ENCODE assay signal across 8 cellular contexts in the genomic region with DNA sequence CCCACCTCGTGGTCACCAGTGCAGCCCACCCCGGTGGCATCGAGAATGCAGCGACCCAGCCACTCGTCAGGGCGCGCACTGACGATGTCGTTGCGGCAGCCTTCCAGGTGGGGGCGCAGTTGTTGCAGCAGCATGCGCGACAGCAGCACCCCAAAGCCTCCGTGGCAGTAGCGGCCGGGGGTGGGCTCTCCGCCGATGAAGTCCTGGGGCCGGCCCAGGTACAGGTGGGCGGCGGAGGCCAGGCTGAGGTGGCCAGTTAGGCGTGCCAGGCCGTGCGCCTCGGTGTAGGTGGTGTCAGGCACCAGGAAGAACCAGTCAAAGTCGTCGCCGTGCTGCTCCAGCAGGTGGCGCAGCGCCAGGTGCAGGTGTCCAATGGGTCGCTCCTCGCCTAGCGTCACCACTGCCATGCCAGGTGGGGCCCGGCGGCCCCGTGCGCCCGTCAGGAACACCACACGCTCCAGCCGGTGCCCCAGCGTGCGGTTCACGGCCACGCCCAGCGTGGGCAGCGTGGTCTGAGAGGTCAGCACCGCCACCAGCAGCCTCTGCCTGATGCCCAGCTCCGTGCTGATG. TPM values are rescaled to one million over a fixed set of nuclear protein-coding genes. Genes with fewer than 3 reads are reported as not detected.
A peak's percentile ranks its signal among the peaks of the same experiment; 100 is the strongest.
DNase-seq lines count a peak whose midpoint lies in the region; ATAC-seq and TF ChIP-seq lines count a peak whose summit lies in the region.

No MANE protein-coding gene starts in this region.

- peak; percentile 42 for ATAC-seq in GM21360 (IDR thresholded peaks at IDR 0.05; ENCODE audit: unreplicated experiment)
- ATAC-seq in esophagus mucosa, result peak; percentile 38

- peak overlapping the region; percentile 44 for H3K9ac ChIP-seq in NT2/D1 (ENCODE audit: insufficient read length, low read depth)

- no peaks in the 10 kb centered on the region for H3K9me3 ChIP-seq in NT2/D1 (ENCODE audit: insufficient read depth, low read length)

- H3K4me3 ChIP-seq in NT2/D1 (ENCODE audit: insufficient read length, low read depth), result no peak overlapping the region

- H3K27me3 ChIP-seq in NT2/D1 (ENCODE audit: insufficient read depth, insufficient read length), result peaks cover 29% of the 10 kb centered on the region

- H3K36me3 ChIP-seq in NT2/D1 (ENCODE audit: insufficient read depth, insufficient read length, low read length), result peaks cover 29% of the 10 kb centered on the region

- DNase-seq in COR-L47 (lab: John Stamatoyannopoulos, UW) (peak; percentile 87), HT-29 (ENCODE audit: low spot score) (peak; percentile 96), NT2/D1 (ENCODE audit: low read depth, low spot score) (peak; percentile 71), activated T-cell treated with anti-CD3 and anti-CD28 coated beads for 4 hours (peak; percentile 82)

- TF ChIP-seq CTCF in nephron (IDR thresholded peaks at IDR 0.05; ENCODE audit: unreplicated experiment in 3 of 3), result peak; percentile 99 to 100 (median 100)

- peaks cover 13% of the 10 kb centered on the region for H3K27me3 Mint-ChIP-seq in nephron (ENCODE audit: low read depth)
- H3K27me3 Mint-ChIP-seq in stimulated activated naive CD8-positive, alpha-beta T cell treated with anti-CD3 and anti-CD28 coated beads, Interleukin-15, Interleukin-2, amounts not matched to agents 100 ng/mL and 50 ng/mL, for 24 hours, result peaks cover 18% of the 10 kb centered on the region

- peaks cover 32% of the 10 kb centered on the region for H3K4me1 ChIP-seq in NT2/D1 (ENCODE audit: insufficient read depth, insufficient read length)

- peaks cover 12% of the 10 kb centered on the region for H3K36me3 Mint-ChIP-seq in nephron (ENCODE audit: low read depth)
- H3K36me3 Mint-ChIP-seq in stimulated activated naive CD8-positive, alpha-beta T cell treated with anti-CD3 and anti-CD28 coated beads, Interleukin-15, Interleukin-2, amounts not matched to agents 100 ng/mL and 50 ng/mL, for 24 hours (ENCODE audit: low read depth), result peaks cover 8% of the 10 kb centered on the region

- H3K27ac Mint-ChIP-seq in nephron, result no peak overlapping the region
- H3K27ac Mint-ChIP-seq in stimulated activated naive CD8-positive, alpha-beta T cell treated with anti-CD3 and anti-CD28 coated beads, Interleukin-15, Interleukin-2, amounts not matched to agents 100 ng/mL and 50 ng/mL, for 24 hours, result no peak overlapping the region

- peak overlapping the region; percentile 66 to 89 (median 87) for H3K4me3 Mint-ChIP-seq in nephron
- peak overlapping the region; percentile 90 for H3K4me3 Mint-ChIP-seq in stimulated activated naive CD8-positive, alpha-beta T cell treated with anti-CD3 and anti-CD28 coated beads, Interleukin-15, Interleukin-2, amounts not matched to agents 100 ng/mL and 50 ng/mL, for 24 hours

- no peaks in the 10 kb centered on the region for H3K9me3 Mint-ChIP-seq in nephron
- H3K9me3 Mint-ChIP-seq in stimulated activated naive CD8-positive, alpha-beta T cell treated with anti-CD3 and anti-CD28 coated beads, Interleukin-15, Interleukin-2, amounts not matched to agents 100 ng/mL and 50 ng/mL, for 24 hours, result no peaks in the 10 kb centered on the region

- peaks cover 43% of the 10 kb centered on the region for H3K4me1 Mint-ChIP-seq in nephron
- peaks cover 26% of the 10 kb centered on the region for H3K4me1 Mint-ChIP-seq in stimulated activated naive CD8-positive, alpha-beta T cell treated with anti-CD3 and anti-CD28 coated beads, Interleukin-15, Interleukin-2, amounts not matched to agents 100 ng/mL and 50 ng/mL, for 24 hours (ENCODE audit: low read depth)

RNA-seq across cellular contexts. Expression of a gene that starts 1.9 kb away (rescaled TPM):
- 70.1 and 75.4 TPM in 2 replicates for total RNA-seq in HT-29 (2014; rRNA removed; shearing (Covaris generic))
- total RNA-seq in esophagus mucosa, result 27.1 TPM

RNA-seq across cellular contexts. Expression of a gene that starts 2.1 kb away (rescaled TPM):
- 5.2 and 5.6 TPM in 2 replicates for total RNA-seq in HT-29 (2014; rRNA removed; shearing (Covaris generic))
- 1.2 TPM for total RNA-seq in esophagus mucosa

RNA-seq across cellular contexts. Expression of a gene that starts 27.4 kb away (rescaled TPM):
- 0.08 TPM in 1 of 2 replicates, not detected in the other for total RNA-seq in HT-29 (2014; rRNA removed; shearing (Covaris generic))
- not detected for total RNA-seq in esophagus mucosa

RNA-seq across cellular contexts. Expression of a gene that starts 29.6 kb away (rescaled TPM):
- total RNA-seq in HT-29 (2014; rRNA removed; shearing (Covaris generic)), result 0.86 and 1.3 TPM in 2 replicates
- total RNA-seq in esophagus mucosa, result 13.0 TPM

RNA-seq across cellular contexts. Expression of a gene that starts 30.4 kb away (rescaled TPM):
- total RNA-seq in HT-29 (2014; rRNA removed; shearing (Covaris generic)), result not detected in 2 replicates
- total RNA-seq in esophagus mucosa, result 0.28 TPM
